In genomic region chr3:138332472-138333073, GRCh38 we compare ENCODE assay signal across 8 cellular contexts. TPM values are rescaled to one million over a fixed set of nuclear protein-coding genes. Genes with fewer than 3 reads are reported as not detected.
DNase-seq lines count a peak whose midpoint lies in the region; ATAC-seq and TF ChIP-seq lines count a peak whose summit lies in the region.

No MANE protein-coding gene starts in this region.

- peak; percentile 68 for TF ChIP-seq RAD21 in Ishikawa (IDR thresholded peaks at IDR 0.05; ENCODE audit: low read depth)

- TF ChIP-seq EP300 in Ishikawa (IDR thresholded peaks at IDR 0.05; ENCODE audit: borderline replicate concordance): no peak

- no peak for TF ChIP-seq POLR2A in lower leg skin (IDR thresholded peaks at IDR 0.05)

- in situ Hi-C loops in Caki2 (cut with HindIII; ENCODE audit: low pct_unique_long_range_greater_than_20kb, low sequenced_read_pairs): no loop called here

- H3K27me3 ChIP-seq in ascending aorta (no peaks in the 10 kb centered on the region), MG63 (peaks cover 36% of the 10 kb centered on the region)

- H3K27ac ChIP-seq in ascending aorta: no peak overlapping the region

- DNase-seq in Caki2 (ENCODE audit: low read depth) (peak; percentile 48), ascending aorta (ENCODE audit: low spot score in 2 of 2) (no peak), left lobe of liver (ENCODE audit: low spot score) (peak; percentile 2), lower leg skin (ENCODE audit: low spot score in 2 of 2) (no peak), OCI-M2 (lab: John Stamatoyannopoulos, UW; ENCODE audit: unreplicated experiment) (no peak), MG63 (no peak)
- no peak for DNase-seq in activated naive CD4-positive, alpha-beta T cell (lab: John Stamatoyannopoulos, UW)

- intact Hi-C loops in ascending aorta (cut with DNase I) (loop anchor here (5.0 kb wide), 2 partner anchors 85 to 215 kb away; partner anchors contain the start of gene DZIP1L), lower leg skin (cut with DNase I; ENCODE audit: low total_unique reads) (no loop called here)

- H3K4me3 ChIP-seq in ascending aorta: no peak overlapping the region
- no peak overlapping the region for H3K4me3 ChIP-seq in lower leg skin (ENCODE audit: low read depth, poor library complexity, severe bottlenecking)
- no peak overlapping the region for H3K4me3 ChIP-seq in MG63

- TF ChIP-seq CTCF in ascending aorta (IDR thresholded peaks at IDR 0.05): peak; percentile 40 to 57 (median 55)
- TF ChIP-seq CTCF in lower leg skin (IDR thresholded peaks at IDR 0.05): no peak

- WGBS in lower leg skin, 2 donors: 34 to 38% methylated on average over 4 of the region's 4 CpGs

- H3K36me3 ChIP-seq in ascending aorta (no peaks in the 10 kb centered on the region), MG63 (no peaks in the 10 kb centered on the region)

- H3K4me1 ChIP-seq in ascending aorta: peaks cover 3 to 6% of the 10 kb centered on the region in 2 donors

- no peaks in the 10 kb centered on the region for H3K9me3 ChIP-seq in ascending aorta
- H3K9me3 ChIP-seq in MG63: no peaks in the 10 kb centered on the region

- ATAC-seq in left lobe of liver: peak; percentile 61

TF ChIP-seq in Ishikawa, 13 proteins besides CTCF, POLR2A, EP300 and RAD21:
- no peak for TF ChIP-seq TAF1 (IDR thresholded peaks at IDR 0.05; ENCODE audit: low read depth)
- no peak for TF ChIP-seq CEBPB (IDR thresholded peaks at IDR 0.05)
- no peak for TF ChIP-seq MAX (IDR thresholded peaks at IDR 0.05)
- no peak for TF ChIP-seq NFIC (IDR thresholded peaks at IDR 0.05)
- TF ChIP-seq USF1 (IDR thresholded peaks at IDR 0.05): no peak
- no peak for TF ChIP-seq YY1 (IDR thresholded peaks at IDR 0.05; ENCODE audit: low read depth)
- no peak for TF ChIP-seq REST (IDR thresholded peaks at IDR 0.05; ENCODE audit: low read depth)
- no peak for TF ChIP-seq TEAD4 (IDR thresholded peaks at IDR 0.05)
- no peak for TF ChIP-seq EGR1 (IDR thresholded peaks at IDR 0.05)
- no peak for TF ChIP-seq ZBTB7A (IDR thresholded peaks at IDR 0.05; ENCODE audit: low read depth)
- no peak for TF ChIP-seq FOXM1 (IDR thresholded peaks at IDR 0.05; ENCODE audit: borderline replicate concordance, low read depth)
- TF ChIP-seq CREB1 (IDR thresholded peaks at IDR 0.05; ENCODE audit: low read depth): no peak
- no peak for TF ChIP-seq TCF12 (IDR thresholded peaks at IDR 0.05; ENCODE audit: low read depth)

RNA-seq across cellular contexts. Expression of gene NME9, which starts 2.9 kb away (rescaled TPM):
- total RNA-seq in Caki2 (2014; rRNA removed; shearing (Covaris generic); ENCODE audit: low replicate concordance): 0.57 TPM in 1 of 2 replicates, not detected in the other
- total RNA-seq in ascending aorta: not detected
- not detected for total RNA-seq in left lobe of liver
- under 1 TPM in 1 of 4 donors, not detected in 3; 0.42 TPM for total RNA-seq in lower leg skin
- 3.1 TPM in 1 of 2 replicates, not detected in the other for total RNA-seq in MG63 (2014; rRNA removed; shearing (Covaris generic); ENCODE audit: low replicate concordance)

RNA-seq across cellular contexts. Expression of gene MRAS, which starts 15.8 kb away (rescaled TPM):
- 16.3 and 17.3 TPM in 2 replicates for total RNA-seq in Caki2 (2014; rRNA removed; shearing (Covaris generic); ENCODE audit: low replicate concordance)
- total RNA-seq in ascending aorta (24.5 TPM), left lobe of liver (6.1 TPM), lower leg skin (10 to 100 TPM in 2 of 4 donors, 1 to 10 TPM in 2; 6.3 to 22.2 (median 10.3) TPM)
- 11.0 and 23.4 TPM in 2 replicates for total RNA-seq in MG63 (2014; rRNA removed; shearing (Covaris generic); ENCODE audit: low replicate concordance)

Comparison
In these comparisons a context has a peak if more than half of its experiments do, and no peak if none do; other contexts are left out.
1. DNase-seq: peak in Caki2 (single experiment) and left lobe of liver (single experiment); none in ascending aorta (0 of 2), activated naive CD4-positive, alpha-beta T cell (0 of 4), lower leg skin (0 of 2), OCI-M2 (single experiment) and MG63 (single experiment).
2. CTCF ChIP-seq: peak in ascending aorta (3 of 3); none in lower leg skin (0 of 3).